24 cellular contexts compared by ENCODE assay signal in genomic region chr6:143150291-143150690, GRCh38.
DNase-seq lines count a peak whose midpoint lies in the region; ATAC-seq and TF ChIP-seq lines count a peak whose summit lies in the region.
"Had no signal": no experiment of that assay in that cellular context is flagged by ENCODE, and none has a peak within 500 bp of the region (broad histone marks: within the 10 kb centered on the region; RNA-seq: fewer than 3 reads in every experiment).

No MANE protein-coding gene starts in this region.

- H4K8ac ChIP-seq in mesenchymal stem cell (ENCODE audit: low read length) = no peak overlapping the region

- no peak overlapping the region for H3K4me3 Mint-ChIP-seq in activated CD8-positive, alpha-beta T cell treated with anti-CD3 and anti-CD28 coated beads, Interleukin-2, amount 10 ng/mL, durations not matched to agents 7 days and 5 days
- H3K4me3 Mint-ChIP-seq: CD4-positive, alpha-beta memory T cell; IgD-negative memory B cell; T-helper 1 cell treated with Interleukin-12 subunit alpha and Interleukin-12 subunit beta and Interleukin-4 antibody, amounts not matched to agents 30 μg/mL and 1 μg/mL, for 36 hours had no signal

- DNase-seq in AG10803 (ENCODE audit: low read depth) (peak; percentile 48), HCEC 1CT (peak; percentile 25), NB4 (ENCODE audit: low read depth) (peak; percentile 5), mesenchymal stem cell (peak; percentile 12), SW 1271 (lab: John Stamatoyannopoulos, UW) (no peak), NCI-H2171 (lab: John Stamatoyannopoulos, UW) (no peak)
- no peak for DNase-seq in activated CD8-positive, alpha-beta T cell treated with anti-CD3 and anti-CD28 coated beads, Interleukin-2, amount 10 ng/mL, durations not matched to agents 7 days and 5 days
- DNase-seq: C1 segment of cervical spinal cord; CD4-positive, alpha-beta memory T cell; COR-L47; DMS53; MM.1S; NCI-H2029; NCI-H446 treated with DMSO at 0.1 percent for 48 hours; NCI-H526; OCI-M1; Peyer's patch; SIG-M5 had no signal

- POLR2A ChIA-PET in activated CD8-positive, alpha-beta T cell treated with anti-CD3 and anti-CD28 coated beads, Interleukin-2, amount 10 ng/mL, durations not matched to agents 7 days and 5 days (lab: Charles Lee) = no interaction called here

- H3K9ac ChIP-seq in mesenchymal stem cell (ENCODE audit: low read length) = peak overlapping the region; percentile 74
- H3K9ac ChIP-seq: KMS-11 had no signal

- H3K79me1 ChIP-seq in mesenchymal stem cell (replicated peaks; ENCODE audit: low read length, poor library complexity, severe bottlenecking) = peaks cover 2% of the 10 kb centered on the region

- CTCF ChIA-PET in activated CD8-positive, alpha-beta T cell treated with anti-CD3 and anti-CD28 coated beads, Interleukin-2, amount 10 ng/mL, durations not matched to agents 7 days and 5 days (lab: Charles Lee) = no interaction called here

- H2BK120ac ChIP-seq in mesenchymal stem cell (ENCODE audit: low read depth, low read length) = no peak overlapping the region

- H3K14ac ChIP-seq in mesenchymal stem cell (ENCODE audit: low read length in 2 of 2) = no peak overlapping the region

- H3K18ac ChIP-seq in mesenchymal stem cell (ENCODE audit: low read depth in 1 of 2, low read length in 2 of 2) = no peak overlapping the region

- H3K27me3 Mint-ChIP-seq in activated CD8-positive, alpha-beta T cell treated with anti-CD3 and anti-CD28 coated beads, Interleukin-2, amount 10 ng/mL, durations not matched to agents 7 days and 5 days (ENCODE audit: low read depth) = no peaks in the 10 kb centered on the region
- H3K27me3 Mint-ChIP-seq: CD4-positive, alpha-beta memory T cell; IgD-negative memory B cell had no signal

- ATAC-seq in activated CD8-positive, alpha-beta T cell treated with anti-CD3 and anti-CD28 coated beads, Interleukin-2, amount 10 ng/mL, durations not matched to agents 7 days and 5 days = no peak
- no peak for ATAC-seq in HG03108 (IDR thresholded peaks at IDR 0.05; ENCODE audit: unreplicated experiment)
- ATAC-seq: GM12878 had no signal

- H3K9me3 ChIP-seq in mesenchymal stem cell (ENCODE audit: control insufficient read depth, low read length) = no peaks in the 10 kb centered on the region
- H3K9me3 ChIP-seq: Peyer's patch had no signal

- H3K4me1 Mint-ChIP-seq in activated CD8-positive, alpha-beta T cell treated with anti-CD3 and anti-CD28 coated beads, Interleukin-2, amount 10 ng/mL, durations not matched to agents 7 days and 5 days (ENCODE audit: low read depth) = no peaks in the 10 kb centered on the region
- H3K4me1 Mint-ChIP-seq: CD4-positive, alpha-beta memory T cell had no signal

- H3K27me3 ChIP-seq in mesenchymal stem cell (ENCODE audit: control insufficient read depth in 1 of 2, insufficient read depth in 1 of 2, low read length in 2 of 2) = no peaks in the 10 kb centered on the region
- H3K27me3 ChIP-seq: Peyer's patch had no signal

- H4K91ac ChIP-seq in mesenchymal stem cell (ENCODE audit: low read length) = no peak overlapping the region

- no peak overlapping the region for H3K4ac ChIP-seq in mesenchymal stem cell (ENCODE audit: low read depth in 1 of 2, low read length in 2 of 2)

- H3K4me3 ChIP-seq in AG10803 (ENCODE audit: low read length) (no peak overlapping the region), NB4 (ENCODE audit: low read depth, low read length) (no peak overlapping the region), mesenchymal stem cell (ENCODE audit: insufficient read depth in 1 of 2, low read depth in 1 of 2, low read length in 2 of 2) (no peak overlapping the region)
- H3K4me3 ChIP-seq: GM12878, Peyer's patch, SK-N-MC had no signal

- H3K4me1 ChIP-seq in mesenchymal stem cell (ENCODE audit: control insufficient read depth, insufficient read depth, low read depth, low read length) = no peaks in the 10 kb centered on the region
- H3K4me1 ChIP-seq: Peyer's patch had no signal

- no peak overlapping the region for H3K27ac Mint-ChIP-seq in activated CD8-positive, alpha-beta T cell treated with anti-CD3 and anti-CD28 coated beads, Interleukin-2, amount 10 ng/mL, durations not matched to agents 7 days and 5 days
- H3K27ac Mint-ChIP-seq: CD4-positive, alpha-beta memory T cell; IgD-negative memory B cell; T-helper 1 cell treated with Interleukin-12 subunit alpha and Interleukin-12 subunit beta and Interleukin-4 antibody, amounts not matched to agents 30 μg/mL and 1 μg/mL, for 36 hours had no signal

- H3K36me3 Mint-ChIP-seq in activated CD8-positive, alpha-beta T cell treated with anti-CD3 and anti-CD28 coated beads, Interleukin-2, amount 10 ng/mL, durations not matched to agents 7 days and 5 days (ENCODE audit: low read depth) = peaks cover 3% of the 10 kb centered on the region

- H3K9me3 Mint-ChIP-seq in activated CD8-positive, alpha-beta T cell treated with anti-CD3 and anti-CD28 coated beads, Interleukin-2, amount 10 ng/mL, durations not matched to agents 7 days and 5 days (ENCODE audit: insufficient read depth) = no peaks in the 10 kb centered on the region
- H3K9me3 Mint-ChIP-seq: CD4-positive, alpha-beta memory T cell; IgD-negative memory B cell had no signal

- peak overlapping the region in 1 of 2 experiments; percentile 59 for H3K23ac ChIP-seq in mesenchymal stem cell (ENCODE audit: low read length in 2 of 2)

- H3K27ac ChIP-seq in mesenchymal stem cell (ENCODE audit: low read length, poor library complexity, severe bottlenecking) = no peak overlapping the region
- H3K27ac ChIP-seq: KMS-11, Peyer's patch, SK-N-MC had no signal

- 100% methylated on average over 1 of the region's 1 CpG for WGBS in mesenchymal stem cell

- H2BK5ac ChIP-seq in mesenchymal stem cell (ENCODE audit: low read depth, low read length, poor library complexity, severe bottlenecking) = no peak overlapping the region

- no peak overlapping the region for H2AK5ac ChIP-seq in mesenchymal stem cell (ENCODE audit: low read length, severe bottlenecking)

- no peak overlapping the region for H2BK12ac ChIP-seq in mesenchymal stem cell (ENCODE audit: low read length in 2 of 2)

- TF ChIP-seq CTCF in AG10803 (conservative IDR thresholded peaks at IDR 0.05; ENCODE audit: low read length) (no peak), NB4 (IDR thresholded peaks at IDR 0.05; ENCODE audit: low read depth, low read length) (no peak)

- no peaks in the 10 kb centered on the region for H3K36me3 ChIP-seq in mesenchymal stem cell (ENCODE audit: control insufficient read depth in 1 of 2, insufficient read depth in 2 of 2, low read depth in 1 of 2, low read length in 2 of 2)
- H3K36me3 ChIP-seq: Peyer's patch had no signal

- no peak overlapping the region for H2BK15ac ChIP-seq in mesenchymal stem cell (ENCODE audit: low read depth, poor library complexity, severe bottlenecking)

- H2AFZ ChIP-seq in mesenchymal stem cell (ENCODE audit: low read depth, low read length) = no peak overlapping the region

- no peak for TF ChIP-seq POLR2A in NB4 (IDR thresholded peaks at IDR 0.05; ENCODE audit: extremely low read depth, insufficient read length)

- H3K4me2 ChIP-seq in mesenchymal stem cell (ENCODE audit: low read length, poor library complexity, severe bottlenecking) = no peak overlapping the region
- H3K4me2 ChIP-seq: KMS-11 had no signal

Comparison
In these comparisons a context has a peak if more than half of its experiments do, and no peak if none do; other contexts are left out.
1. DNase-seq: peak in AG10803 (single experiment), HCEC 1CT (single experiment), NB4 (single experiment) and mesenchymal stem cell (single experiment); none in activated CD8-positive, alpha-beta T cell treated with anti-CD3 and anti-CD28 coated beads, Interleukin-2, amount 10 ng/mL, durations not matched to agents 7 days and 5 days (single experiment), SW 1271 (0 of 2) and NCI-H2171 (single experiment).